In genomic region chr21:30942192-30942591, GRCh38 we compare ENCODE assay signal across 15 cellular contexts.
DNase-seq lines count a peak whose midpoint lies in the region; ATAC-seq and TF ChIP-seq lines count a peak whose summit lies in the region.
"Had no signal": no experiment of that assay in that cellular context is flagged by ENCODE, and none has a peak within 500 bp of the region (broad histone marks: within the 10 kb centered on the region; RNA-seq: fewer than 3 reads in every experiment).

No MANE protein-coding gene starts in this region.

- no peaks in the 10 kb centered on the region for H4K20me1 ChIP-seq in Karpas-422 (ENCODE audit: insufficient read depth, low read depth, low read length)

- DNase-seq in Karpas-422 (peak; percentile 41), WTC11 (ENCODE audit: low spot score) (no peak), iPS-NIHi7 (ENCODE audit: extremely low spot score) (peak; percentile 30), type B pancreatic cell (ENCODE audit: extremely low spot score, unreplicated experiment) (no peak), activated T-cell treated with anti-CD3 and anti-CD28 coated beads for 4 hours (no peak)
- DNase-seq in stimulated activated CD4-positive, alpha-beta T cell treated with anti-CD3 and anti-CD28 coated beads, Interleukin-2, amount 100 ng/mL, for 24 hours = no peak
- DNase-seq: Caco-2; CD8-positive, alpha-beta memory T cell; GOT3; HCEC 1CT; HFFc6 had no signal

- no peak overlapping the region for H2AFZ ChIP-seq in Karpas-422 (ENCODE audit: low read length)

- H3K36me3 Mint-ChIP-seq in WTC11 (no peaks in the 10 kb centered on the region), type B pancreatic cell (no peaks in the 10 kb centered on the region)
- H3K36me3 Mint-ChIP-seq: CD8-positive, alpha-beta memory T cell had no signal

- H3K27me3 Mint-ChIP-seq in WTC11 (ENCODE audit: low read depth) = no peaks in the 10 kb centered on the region
- H3K27me3 Mint-ChIP-seq in type B pancreatic cell = peaks cover 3% of the 10 kb centered on the region

- CTCF ChIA-PET in WTC11 (lab: Charles Lee) = interaction anchor here (1.4 kb wide), 1 partner anchor 143 kb away, joined by 6 read pairs; no protein-coding TSS in a partner anchor

- TF ChIP-seq CTCF in GM12873 (IDR thresholded peaks at IDR 0.05; ENCODE audit: insufficient read depth, low read depth, low read length, missing control alignments) (peak; percentile 35), WTC11 (IDR thresholded peaks at IDR 0.05) (no peak), type B pancreatic cell (conservative IDR thresholded peaks at IDR 0.05) (no peak)

- peak; percentile 77 for ATAC-seq in WTC11
- ATAC-seq in GM19397 (IDR thresholded peaks at IDR 0.05; ENCODE audit: unreplicated experiment) = no peak
- ATAC-seq: HepG2 had no signal

- H3K4me3 Mint-ChIP-seq in WTC11 (no peak overlapping the region), type B pancreatic cell (no peak overlapping the region)
- H3K4me3 Mint-ChIP-seq: CD8-positive, alpha-beta memory T cell; HFFc6 had no signal

- no peaks in the 10 kb centered on the region for H3K79me2 ChIP-seq in Karpas-422 (ENCODE audit: low read length)

- H3K4me1 ChIP-seq in Karpas-422 (ENCODE audit: low read length) = no peaks in the 10 kb centered on the region
- H3K4me1 ChIP-seq: Caco-2 had no signal

- H3K27ac Mint-ChIP-seq in WTC11 = no peak overlapping the region
- H3K27ac Mint-ChIP-seq in type B pancreatic cell = no peak overlapping the region
- H3K27ac Mint-ChIP-seq: HFFc6 had no signal

- POLR2A ChIA-PET in WTC11 (lab: Charles Lee) = interaction anchor here (0.5 kb wide), 1 partner anchor 481 kb away, joined by 3 read pairs; no protein-coding TSS in a partner anchor

- no peaks in the 10 kb centered on the region for H3K9me3 ChIP-seq in Karpas-422 (ENCODE audit: low read length)
- H3K9me3 ChIP-seq: Caco-2 had no signal

- no peak overlapping the region for H3K4me3 ChIP-seq in Karpas-422 (ENCODE audit: low read length)

- H3K27me3 ChIP-seq in Karpas-422 (ENCODE audit: low read length) = no peaks in the 10 kb centered on the region

- H3K4me1 Mint-ChIP-seq in WTC11 (no peaks in the 10 kb centered on the region), type B pancreatic cell (ENCODE audit: unreplicated experiment) (no peaks in the 10 kb centered on the region)
- H3K4me1 Mint-ChIP-seq: CD8-positive, alpha-beta memory T cell had no signal

- no peak overlapping the region for H3K9ac ChIP-seq in Karpas-422 (ENCODE audit: low read length)
- H3K9ac ChIP-seq: KMS-11 had no signal

- H3K9me3 Mint-ChIP-seq in WTC11 (peaks cover 9% of the 10 kb centered on the region), type B pancreatic cell (no peaks in the 10 kb centered on the region)
- H3K9me3 Mint-ChIP-seq: CD8-positive, alpha-beta memory T cell had no signal

- no peaks in the 10 kb centered on the region for H3K9me2 ChIP-seq in Karpas-422 (replicated peaks; ENCODE audit: insufficient read depth, low read length)

- H3K36me3 ChIP-seq in Karpas-422 (ENCODE audit: insufficient read depth, low read length) = no peaks in the 10 kb centered on the region

- no peak overlapping the region for H3K4me2 ChIP-seq in Karpas-422 (ENCODE audit: low read depth, low read length, poor library complexity, severe bottlenecking)
- H3K4me2 ChIP-seq: KMS-11 had no signal

- no peak overlapping the region for H3K27ac ChIP-seq in Karpas-422 (ENCODE audit: low read length)
- H3K27ac ChIP-seq: KMS-11 had no signal

TF ChIP-seq in WTC11, 78 proteins besides CTCF, POLR2A, EP300 and RAD21:
- TF ChIP-seq CBFB (CRISPR knock-in tag; IDR thresholded peaks at IDR 0.05; ENCODE audit: low read depth) (no peak), NFE2L1 (CRISPR knock-in tag; IDR thresholded peaks at IDR 0.05) (no peak), PRRX2 (CRISPR knock-in tag; IDR thresholded peaks at IDR 0.05) (no peak), ZNF671 (CRISPR knock-in tag; IDR thresholded peaks at IDR 0.05) (no peak)
TF ChIP-seq in WTC11: peak in this region for 0.

Comparison
In these comparisons a context has a peak if more than half of its experiments do, and no peak if none do; other contexts are left out.
1. DNase-seq: peak in Karpas-422 (single experiment) and iPS-NIHi7 (single experiment); none in WTC11 (single experiment), type B pancreatic cell (single experiment), activated T-cell treated with anti-CD3 and anti-CD28 coated beads for 4 hours (single experiment) and stimulated activated CD4-positive, alpha-beta T cell treated with anti-CD3 and anti-CD28 coated beads, Interleukin-2, amount 100 ng/mL, for 24 hours (0 of 2).